Comparison of ENCODE assay signal across 7 cellular contexts in genomic region chr4:147109800-147110199, GRCh38.
"Had no signal": no experiment of that assay in that cellular context is flagged by ENCODE, and none has a peak within 500 bp of the region (broad histone marks: within the 10 kb centered on the region; RNA-seq: fewer than 3 reads in every experiment).

No MANE protein-coding gene starts in this region.

- ATAC-seq: GM23338, K562 had no signal

- H3K4me3 ChIP-seq: GM23338, K562 had no signal

- H3K27ac ChIP-seq: HL-60 had no signal

- DNase-seq: H9, HCEC 1CT, IMR-90, KG1 had no signal
